ENCODE assay signal across 25 cellular contexts in genomic region chr11:44938066-44938691, GRCh38. TPM values are rescaled to one million over a fixed set of nuclear protein-coding genes. Genes with fewer than 3 reads are reported as not detected.
DNase-seq lines count a peak whose midpoint lies in the region; ATAC-seq, FAIRE-seq and TF ChIP-seq lines count a peak whose summit lies in the region.
"Had no signal": no experiment of that assay in that cellular context is flagged by ENCODE, and none has a peak within 500 bp of the region (broad histone marks: within the 10 kb centered on the region; RNA-seq: fewer than 3 reads in every experiment).

No MANE protein-coding gene starts in this region.

- no peak for TF ChIP-seq EP300 in K562 (IDR thresholded peaks at IDR 0.05; ENCODE audit: low read length)

- intact Hi-C loops in right cardiac atrium (cut with DNase I): loop anchor here (5.0 to 10.0 kb wide), 5 partner anchors 164 to 387 kb away; partner anchors contain the start of gene SYT13 (in 1 of the 4)
- intact Hi-C loops in heart left ventricle (cut with DNase I): loop anchor here in 9 of 10 donors (5.0 to 10.0 kb wide), 6 partner anchors 63 to 397 kb away; no protein-coding TSS in a partner anchor
- intact Hi-C loops in K562 (cut with micrococcal nuclease): loop anchor here (5.0 to 10.0 kb wide), 3 partner anchors 39 to 394 kb away; no protein-coding TSS in a partner anchor

- H3K27me3 Mint-ChIP-seq in stimulated activated naive B cell treated with anti-CD40 and anti-IgM and Interleukin-4, amounts not matched to agents 10 μg/mL and 1 μg/mL and 100 μg/mL, for 72 hours: no peaks in the 10 kb centered on the region
- no peaks in the 10 kb centered on the region for H3K27me3 Mint-ChIP-seq in stimulated activated naive CD8-positive, alpha-beta T cell treated with anti-CD3 and anti-CD28 coated beads, Interleukin-15, amount 100 ng/mL, for 72 hours

- POLR2A ChIA-PET in K562 (lab: Yijun Ruan, JAX): no interaction called here

- H3K27me3 ChIP-seq in right cardiac atrium (ENCODE audit: control insufficient read depth, insufficient read depth) (no peaks in the 10 kb centered on the region), heart left ventricle (no peaks in the 10 kb centered on the region), NT2/D1 (ENCODE audit: insufficient read depth, insufficient read length) (no peaks in the 10 kb centered on the region), K562 (ENCODE audit: control insufficient read depth in 2 of 2, insufficient read depth in 2 of 2, low read length in 2 of 2) (peaks cover 0 to 16% of the 10 kb centered on the region in 2 experiments; a peak in 2 of 5 replicates)
- H3K27me3 ChIP-seq: MG63, Peyer's patch had no signal

- no peaks in the 10 kb centered on the region for H3K79me2 ChIP-seq in K562 (ENCODE audit: control insufficient read depth, insufficient read depth, low read length)

- CTCF ChIA-PET in K562 (lab: Yijun Ruan, JAX; ENCODE audit: low intra/inter-chr PET ratio): interaction anchor here (2.7 to 3.8 kb wide), 2 partner anchors 165 to 167 kb away, joined by 24 to 43 read pairs; no protein-coding TSS in a partner anchor

- H3K9ac ChIP-seq in NT2/D1 (ENCODE audit: insufficient read length, low read depth) (peak overlapping the region; percentile 12), K562 (ENCODE audit: insufficient read depth in 1 of 2, low read depth in 2 of 2, low read length in 2 of 2) (no peak overlapping the region)
- H3K9ac ChIP-seq: SK-N-SH had no signal

- H3K9me1 ChIP-seq in K562 (ENCODE audit: control insufficient read depth, insufficient read depth, low read length): no peaks in the 10 kb centered on the region

- peaks cover 18% of the 10 kb centered on the region for H3K4me1 ChIP-seq in right cardiac atrium (ENCODE audit: control insufficient read depth, insufficient read depth, low read length)
- peaks cover 3 to 61% (median 40%) of the 10 kb centered on the region in 12 donors for H3K4me1 ChIP-seq in heart left ventricle
- peaks cover 62% of the 10 kb centered on the region for H3K4me1 ChIP-seq in NT2/D1 (ENCODE audit: insufficient read depth, insufficient read length)
- H3K4me1 ChIP-seq in K562 (replicated peaks in 1 of 2; ENCODE audit: control insufficient read depth in 2 of 2, insufficient read depth in 2 of 2, low read length in 2 of 2): peaks cover 0 to 11% of the 10 kb centered on the region in 2 experiments; a peak in 2 of 5 replicates
- H3K4me1 ChIP-seq: Caco-2 had no signal

- in situ Hi-C loops in K562 (cut with MboI): no loop called here

- H3K4me3 ChIP-seq in right cardiac atrium (ENCODE audit: low read length) (no peak overlapping the region), heart left ventricle (no peak overlapping the region), NT2/D1 (ENCODE audit: insufficient read length, low read depth) (no peak overlapping the region), K562 (no peak overlapping the region)
- H3K4me3 ChIP-seq: MG63, Peyer's patch had no signal

- ATAC-seq in right cardiac atrium: no peak
- ATAC-seq in heart left ventricle: no peak
- ATAC-seq in K562: no peak
- no peak for ATAC-seq in stimulated activated naive B cell treated with anti-CD40 and anti-IgM and Interleukin-4, amounts not matched to agents 10 μg/mL and 1 μg/mL and 100 μg/mL, for 72 hours (replicated peaks)
- no peak for ATAC-seq in HG03460 (IDR thresholded peaks at IDR 0.05; ENCODE audit: unreplicated experiment)
- no peak for ATAC-seq in stimulated activated naive CD8-positive, alpha-beta T cell treated with anti-CD3 and anti-CD28 coated beads, Interleukin-15, amount 100 ng/mL, for 72 hours
- ATAC-seq: CD8-positive, alpha-beta T cell had no signal

- H3K36me3 ChIP-seq in heart left ventricle (peaks cover 0 to 21% (median 4%) of the 10 kb centered on the region in 9 donors), NT2/D1 (ENCODE audit: insufficient read depth, insufficient read length, low read length) (peaks cover 57% of the 10 kb centered on the region), K562 (ENCODE audit: control insufficient read depth, insufficient read depth, low read length) (no peaks in the 10 kb centered on the region)

- BruUV-seq in K562 (replicated peaks; lab: Mats Ljungman, UMichigan): no TSS peak

- no peak for TF ChIP-seq RAD21 in K562 (CRISPR knock-in tag; conservative IDR thresholded peaks at IDR 0.05 in 1 of 2, IDR thresholded peaks at IDR 0.05 in 1 of 2)

- H3K4me3 Mint-ChIP-seq in stimulated activated naive B cell treated with anti-CD40 and anti-IgM and Interleukin-4, amounts not matched to agents 10 μg/mL and 1 μg/mL and 100 μg/mL, for 72 hours: no peak overlapping the region
- H3K4me3 Mint-ChIP-seq in stimulated activated naive CD8-positive, alpha-beta T cell treated with anti-CD3 and anti-CD28 coated beads, Interleukin-15, amount 100 ng/mL, for 72 hours: no peak overlapping the region
- H3K4me3 Mint-ChIP-seq: CD8-positive, alpha-beta T cell had no signal

- peaks cover 60 to 69% of the 10 kb centered on the region in 2 donors for H3K36me3 Mint-ChIP-seq in stimulated activated naive B cell treated with anti-CD40 and anti-IgM and Interleukin-4, amounts not matched to agents 10 μg/mL and 1 μg/mL and 100 μg/mL, for 72 hours
- H3K36me3 Mint-ChIP-seq: CD8-positive, alpha-beta T cell had no signal

- H2AFZ ChIP-seq in K562 (ENCODE audit: low read depth, low read length): no peak overlapping the region

- TF ChIP-seq POLR2A in heart left ventricle (IDR thresholded peaks at IDR 0.05): no peak
- TF ChIP-seq POLR2A in K562 (conservative IDR thresholded peaks at IDR 0.05): no peak

- H3K27ac ChIP-seq in right cardiac atrium (ENCODE audit: low read length): no peak overlapping the region
- H3K27ac ChIP-seq in heart left ventricle: peak overlapping the region in 1 of 12 donors; percentile 38
- H3K27ac ChIP-seq in K562 (ENCODE audit: extremely low read depth, low read depth, low read length): no peak overlapping the region
- H3K27ac ChIP-seq: Peyer's patch had no signal

- H3K4me1 Mint-ChIP-seq in stimulated activated naive B cell treated with anti-CD40 and anti-IgM and Interleukin-4, amounts not matched to agents 10 μg/mL and 1 μg/mL and 100 μg/mL, for 72 hours: peaks cover 45 to 57% of the 10 kb centered on the region in 2 donors
- H3K4me1 Mint-ChIP-seq in stimulated activated naive CD8-positive, alpha-beta T cell treated with anti-CD3 and anti-CD28 coated beads, Interleukin-15, amount 100 ng/mL, for 72 hours: peaks cover 22% of the 10 kb centered on the region

- H3K27ac Mint-ChIP-seq in stimulated activated naive B cell treated with anti-CD40 and anti-IgM and Interleukin-4, amounts not matched to agents 10 μg/mL and 1 μg/mL and 100 μg/mL, for 72 hours: peak overlapping the region; percentile 38
- H3K27ac Mint-ChIP-seq in stimulated activated naive CD8-positive, alpha-beta T cell treated with anti-CD3 and anti-CD28 coated beads, Interleukin-15, amount 100 ng/mL, for 72 hours: no peak overlapping the region
- H3K27ac Mint-ChIP-seq: CD8-positive, alpha-beta T cell had no signal

- no peak for FAIRE-seq in K562 (lab: Jason Lieb, UNC)
- FAIRE-seq: GM12892, GM19239 had no signal

- peak in 2 of 3 donors; percentile 52 to 57 for DNase-seq in right cardiac atrium
- no peak for DNase-seq in heart left ventricle
- DNase-seq in NT2/D1 (ENCODE audit: low read depth, low spot score): no peak
- no peak for DNase-seq in K562 (ENCODE audit: extremely low read depth in 1 of 4, low spot score in 3 of 4)
- DNase-seq in stimulated activated naive B cell treated with anti-CD40 and anti-IgM and Interleukin-4, amounts not matched to agents 10 μg/mL and 1 μg/mL and 100 μg/mL, for 72 hours: no peak
- DNase-seq in GDM1 (lab: John Stamatoyannopoulos, UW): no peak
- DNase-seq in stimulated activated naive CD8-positive, alpha-beta T cell treated with anti-CD3 and anti-CD28 coated beads, Interleukin-15, amount 100 ng/mL, for 72 hours: no peak
- DNase-seq: C1 segment of cervical spinal cord, Caco-2, DMS79, EL, KG1, MG63, NCI-H2029, NCI-H446, NCI-H524 treated with DMSO at 0.1 percent for 48 hours, OCI-M1, Peyer's patch, SIG-M5, SK-N-SH, SW 1271 had no signal

- TF ChIP-seq CTCF in heart left ventricle (IDR thresholded peaks at IDR 0.05): no peak
- no peak for TF ChIP-seq CTCF in K562 (IDR thresholded peaks at IDR 0.05 in 2 of 3, conservative IDR thresholded peaks at IDR 0.05 in 1 of 3; ENCODE audit: insufficient read depth in 2 of 3, low read depth in 1 of 3, low read length in 3 of 3)

- 82% methylated on average over 19 of the region's 19 CpGs for WGBS in right cardiac atrium
- WGBS in heart left ventricle, 4 donors: 79 to 85% (median 81%) methylated on average over 15 to 19 of the region's 19 CpGs
- WGBS in K562 (ENCODE audit: insufficient coverage, low coverage, missing lambda C conversion rate): 4% methylated on average over 18 of the region's 19 CpGs

- no peak overlapping the region for H3K4me2 ChIP-seq in K562 (ENCODE audit: insufficient read depth, low read length)
- H3K4me2 ChIP-seq: SK-N-SH had no signal

- 0 out of 2 replicates have a peak, but pooled peaks cover 2% of the 10 kb centered on the region for H4K20me1 ChIP-seq in K562 (replicated peaks; ENCODE audit: control insufficient read depth, insufficient read depth, low read length)

- no peaks in the 10 kb centered on the region for H3K9me3 Mint-ChIP-seq in stimulated activated naive B cell treated with anti-CD40 and anti-IgM and Interleukin-4, amounts not matched to agents 10 μg/mL and 1 μg/mL and 100 μg/mL, for 72 hours
- H3K9me3 Mint-ChIP-seq in stimulated activated naive CD8-positive, alpha-beta T cell treated with anti-CD3 and anti-CD28 coated beads, Interleukin-15, amount 100 ng/mL, for 72 hours: no peaks in the 10 kb centered on the region
- H3K9me3 Mint-ChIP-seq: CD8-positive, alpha-beta T cell had no signal

- H3K9me3 ChIP-seq in right cardiac atrium (ENCODE audit: control insufficient read depth, low read length): no peaks in the 10 kb centered on the region
- no peaks in the 10 kb centered on the region for H3K9me3 ChIP-seq in heart left ventricle
- no peaks in the 10 kb centered on the region for H3K9me3 ChIP-seq in NT2/D1 (ENCODE audit: insufficient read depth, low read length)
- H3K9me3 ChIP-seq in K562 (replicated peaks; ENCODE audit: control insufficient read depth, insufficient read depth, low read depth, low read length): no peaks in the 10 kb centered on the region
- H3K9me3 ChIP-seq: Caco-2, MG63, Peyer's patch, SK-N-SH had no signal

RNA-seq across cellular contexts. Expression of gene TP53I11, which starts 12.5 kb away (rescaled TPM):
- 100 to 1,000 TPM in 1 of 4 donors, 10 to 100 TPM in 3; 50.9 to 105 (median 83.1) TPM for total RNA-seq in right cardiac atrium
- 81.2 TPM for polyA plus RNA-seq in right cardiac atrium
- total RNA-seq in heart left ventricle: 10 to 100 TPM; 24.0 to 75.0 (median 39.4) TPM
- polyA plus RNA-seq in heart left ventricle: 10 to 100 TPM; 34.9 to 91.3 TPM
- total RNA-seq in K562 (2011; cell fraction: chromatin; rRNA removed; ENCODE audit: low replicate concordance): 2.5 and 10.1 TPM in 2 replicates
- total RNA-seq in K562 (2011; cell fraction: nucleolus; rRNA removed): 2.9 and 5.0 TPM in 2 replicates
- 4.4 and 8.5 TPM in 2 replicates for total RNA-seq in K562 (2011; cell fraction: nucleoplasm; rRNA removed)
- 0.82 and 1.2 TPM in 2 replicates for total RNA-seq in K562 (2014; rRNA removed)
- 0.25 and 0.32 TPM in 2 replicates for total RNA-seq in K562 (2014; rRNA removed; fragmentation: Illumina TruSeq; extraction: Trizol)
- 0.14 and 0.45 TPM in 2 replicates for total RNA-seq in K562 (2015; rRNA removed; fragmentation: Illumina TruSeq; extraction: Trizol)
- 1.4 TPM in 2 replicates for total RNA-seq in K562 (2021)
- 2.5 and 3.0 TPM in 2 replicates for polyA plus RNA-seq in K562 (2011; rRNA removed)
- polyA plus RNA-seq in K562 (2011; cell fraction: cytosol; rRNA removed): 4.0 and 5.6 TPM in 2 replicates
- polyA plus RNA-seq in K562 (2011; cell fraction: nucleus; rRNA removed): 7.9 and 11.7 TPM in 2 replicates
- 1.1 and 1.4 TPM in 2 replicates for polyA plus RNA-seq in K562 (2012)
- 0.70 and 1.3 TPM in 2 replicates for polyA plus RNA-seq in K562 (2014; fragmentation: Illumina TruSeq; extraction: Trizol)
- polyA plus RNA-seq in K562 (2014; fragmentation: Nextera tagmentation; extraction: Ambion mirVana): not detected
- 0.70 and 2.5 TPM in 2 replicates for polyA plus RNA-seq in K562 (2014; rRNA removed)
- 2.3 and 3.0 TPM in 2 replicates for polyA minus RNA-seq in K562 (2011; rRNA and poly(A)+ RNA removed)
- polyA minus RNA-seq in K562 (2011; cell fraction: cytosol; rRNA and poly(A)+ RNA removed): 3.3 and 5.7 TPM in 2 replicates
- polyA minus RNA-seq in K562 (2011; cell fraction: nucleus; rRNA and poly(A)+ RNA removed): 9.4 and 11.0 TPM in 2 replicates

Comparison
In these comparisons a context has a peak if more than half of its experiments do, and no peak if none do; other contexts are left out.
1. DNase-seq: peak in right cardiac atrium (2 of 3); none in heart left ventricle (0 of 5), NT2/D1 (single experiment), K562 (0 of 4), stimulated activated naive B cell treated with anti-CD40 and anti-IgM and Interleukin-4, amounts not matched to agents 10 μg/mL and 1 μg/mL and 100 μg/mL, for 72 hours (single experiment), GDM1 (single experiment) and stimulated activated naive CD8-positive, alpha-beta T cell treated with anti-CD3 and anti-CD28 coated beads, Interleukin-15, amount 100 ng/mL, for 72 hours (0 of 2).